Comparison of ENCODE assay signal across 8 cellular contexts in the genomic region with DNA sequence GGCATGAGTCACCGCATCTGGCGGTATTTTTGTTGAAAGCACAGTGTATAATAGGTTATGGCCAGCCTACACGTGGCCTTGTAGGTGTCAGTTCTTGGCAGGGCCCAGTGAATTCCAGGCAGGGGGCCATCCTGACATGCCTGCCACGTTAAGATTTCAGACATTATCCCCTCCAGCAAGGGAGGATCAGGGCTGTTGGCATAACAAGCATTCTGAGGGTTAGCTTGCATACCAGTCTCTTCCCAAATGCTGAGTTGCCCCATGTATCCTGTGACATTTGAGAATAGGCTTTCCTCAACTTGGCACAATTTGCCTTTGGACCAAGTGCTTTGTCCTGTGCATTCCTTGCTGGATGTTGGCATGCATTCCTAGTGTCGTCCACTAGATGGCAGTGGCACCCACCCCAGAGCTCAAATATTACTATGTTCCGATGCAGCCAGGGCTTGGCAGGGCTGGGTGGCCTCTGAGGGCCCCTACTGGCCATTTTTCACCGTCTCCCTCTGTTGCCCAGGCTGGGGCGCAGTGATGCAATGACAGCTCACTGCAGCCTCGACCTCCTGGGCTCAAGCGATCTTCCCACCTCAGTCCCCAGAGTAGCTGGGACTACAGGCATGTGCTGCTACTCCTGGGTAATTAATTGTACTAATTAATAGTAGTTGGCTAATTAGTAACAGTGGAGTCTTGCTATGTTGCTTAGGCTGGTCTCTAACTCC. TPM values are rescaled to one million over a fixed set of nuclear protein-coding genes. Genes with fewer than 3 reads are reported as not detected.
DNase-seq lines count a peak whose midpoint lies in the region; ATAC-seq and TF ChIP-seq lines count a peak whose summit lies in the region.

No MANE protein-coding gene starts in this region.

- no peaks in the 10 kb centered on the region for H3K4me1 Mint-ChIP-seq in central memory CD8-positive, alpha-beta T cell

- H3K27me3 ChIP-seq in GM06990 (replicated peaks; ENCODE audit: control insufficient read depth, insufficient read depth, low read length) = no peaks in the 10 kb centered on the region

- ATAC-seq in HG03039 (IDR thresholded peaks at IDR 0.05; ENCODE audit: unreplicated experiment) (peak; percentile 59), left colon (peak; percentile 99), HG02623 (IDR thresholded peaks at IDR 0.05; ENCODE audit: unreplicated experiment) (no peak)
- peak; percentile 76 for ATAC-seq in central memory CD8-positive, alpha-beta T cell (replicated peaks; ENCODE audit: extremely low read depth, poor library complexity, severe bottlenecking)

- no peaks in the 10 kb centered on the region for H3K36me3 ChIP-seq in GM06990 (ENCODE audit: control insufficient read depth, insufficient read depth, low read length)

- H3K4me3 ChIP-seq in GM06990 (replicated peaks; ENCODE audit: low read depth, low read length) = no peak overlapping the region

- intact Hi-C loops in left colon (cut with DNase I, micrococcal nuclease) = no loop called here

- no peak overlapping the region for H3K27ac Mint-ChIP-seq in central memory CD8-positive, alpha-beta T cell (ENCODE audit: low read depth)

- H3K27me3 Mint-ChIP-seq in central memory CD8-positive, alpha-beta T cell = peaks cover under 1% of the 10 kb centered on the region

- H3K36me3 Mint-ChIP-seq in central memory CD8-positive, alpha-beta T cell (ENCODE audit: insufficient read depth) = no peaks in the 10 kb centered on the region

- no peak overlapping the region for H3K4me3 Mint-ChIP-seq in central memory CD8-positive, alpha-beta T cell

- H3K9me3 Mint-ChIP-seq in central memory CD8-positive, alpha-beta T cell = no peaks in the 10 kb centered on the region

- peak; percentile 94 for TF ChIP-seq CTCF in GM06990 (IDR thresholded peaks at IDR 0.05; ENCODE audit: insufficient read depth, low read length, poor library complexity, severe bottlenecking)

- DNase-seq in GM06990 (ENCODE audit: extremely low read depth, insufficient read length) = peak; percentile 56
- peak; percentile 25 for DNase-seq in NCI-H524 treated with DMSO at 0.1 percent for 48 hours (lab: John Stamatoyannopoulos, UW)
- DNase-seq in activated CD4-positive, CD25-positive, alpha-beta regulatory T cell treated with anti-CD3 and anti-CD28 coated beads, Interleukin-2, amount 50 U/mL, for 72 hours = peak; percentile 74
- DNase-seq in central memory CD8-positive, alpha-beta T cell (ENCODE audit: low spot score in 2 of 2) = peak; percentile 58 to 60
- peak; percentile 65 to 81 for DNase-seq in left colon
- DNase-seq in stimulated activated CD4-positive, alpha-beta T cell treated with anti-CD3 and anti-CD28 coated beads, Interleukin-2, amount 100 ng/mL, for 4 hours (ENCODE audit: low read depth) = peak; percentile 58

RNA-seq across cellular contexts. Expression of a gene that starts 31.2 kb away (rescaled TPM):
- total RNA-seq in left colon = under 1 TPM; 0.09 to 0.22 TPM
